14 cellular contexts compared by ENCODE assay signal in the genomic region with DNA sequence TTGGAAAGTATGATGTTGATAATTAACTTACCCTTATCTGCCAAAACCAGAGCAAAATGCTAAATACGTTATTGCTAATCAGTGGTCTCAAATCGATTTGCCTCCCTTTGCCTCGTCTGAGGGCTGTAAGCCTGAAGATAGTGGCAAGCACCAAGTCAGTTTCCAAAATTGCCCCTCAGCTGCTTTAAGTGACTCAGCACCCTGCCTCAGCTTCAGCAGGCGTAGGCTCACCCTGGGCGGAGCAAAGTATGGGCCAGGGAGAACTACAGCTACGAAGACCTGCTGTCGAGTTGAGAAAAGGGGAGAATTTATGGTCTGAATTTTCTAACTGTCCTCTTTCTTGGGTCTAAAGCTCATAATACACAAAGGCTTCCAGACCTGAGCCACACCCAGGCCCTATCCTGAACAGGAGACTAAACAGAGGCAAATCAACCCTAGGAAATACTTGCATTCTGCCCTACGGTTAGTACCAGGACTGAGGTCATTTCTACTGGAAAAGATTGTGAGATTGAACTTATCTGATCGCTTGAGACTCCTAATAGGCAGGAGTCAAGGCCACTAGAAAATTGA. TPM values are rescaled to one million over a fixed set of nuclear protein-coding genes. Genes with fewer than 3 reads are reported as not detected.
DNase-seq lines count a peak whose midpoint lies in the region; ATAC-seq, FAIRE-seq and TF ChIP-seq lines count a peak whose summit lies in the region.
"Had no signal": no experiment of that assay in that cellular context is flagged by ENCODE, and none has a peak within 500 bp of the region (broad histone marks: within the 10 kb centered on the region; RNA-seq: fewer than 3 reads in every experiment).

No MANE protein-coding gene starts in this region.

- no peaks in the 10 kb centered on the region for H3K27me3 ChIP-seq in HCT116 (ENCODE audit: insufficient read depth, low read length)
- H3K27me3 ChIP-seq in left lung = no peaks in the 10 kb centered on the region
- H3K27me3 ChIP-seq: vagina had no signal

- no peaks in the 10 kb centered on the region for H3K9me2 ChIP-seq in HCT116 (ENCODE audit: insufficient read depth)

- WGBS in A549 (ENCODE audit: missing lambda C conversion rate) = 24% methylated on average over 9 of the region's 9 CpGs

- no peak overlapping the region for H3K9ac ChIP-seq in HCT116 (ENCODE audit: low read length)

- no peak for TF ChIP-seq RAD21 in A549 (conservative IDR thresholded peaks at IDR 0.05 in 1 of 2, IDR thresholded peaks at IDR 0.05 in 1 of 2)
- TF ChIP-seq RAD21 in HCT116 (IDR thresholded peaks at IDR 0.05; ENCODE audit: low read depth) = no peak

- no peaks in the 10 kb centered on the region for H3K4me1 Mint-ChIP-seq in activated naive CD4-positive, alpha-beta T cell treated with anti-CD3 and anti-CD28 coated beads for 36 hours (ENCODE audit: low read depth)

- H3K4me2 ChIP-seq in A549 (peak overlapping the region; percentile 79), HCT116 (ENCODE audit: low read length) (peak overlapping the region; percentile 34)
- H3K4me2 ChIP-seq: PC-9 had no signal

- H3K27ac Mint-ChIP-seq in activated naive CD4-positive, alpha-beta T cell treated with anti-CD3 and anti-CD28 coated beads for 36 hours = no peak overlapping the region
- H3K27ac Mint-ChIP-seq: B cell had no signal

- H3K9me3 ChIP-seq in A549 (no peaks in the 10 kb centered on the region), HCT116 (ENCODE audit: control insufficient read depth in 1 of 2, insufficient read depth in 1 of 2, low read depth in 1 of 2, low read length in 2 of 2) (no peaks in the 10 kb centered on the region), left lung (no peaks in the 10 kb centered on the region)
- H3K9me3 ChIP-seq: vagina had no signal

- H3K4me1 ChIP-seq in A549 = peaks cover 22% of the 10 kb centered on the region
- peaks cover 9 to 12% of the 10 kb centered on the region in 2 experiments for H3K4me1 ChIP-seq in HCT116 (ENCODE audit: control insufficient read depth in 1 of 2, insufficient read depth in 2 of 2, low read length in 2 of 2)
- H3K4me1 ChIP-seq in left lung = no peaks in the 10 kb centered on the region

- H3K36me3 Mint-ChIP-seq in activated naive CD4-positive, alpha-beta T cell treated with anti-CD3 and anti-CD28 coated beads for 36 hours (ENCODE audit: low read depth) = peaks cover 19% of the 10 kb centered on the region

- H4K20me1 ChIP-seq in HCT116 (ENCODE audit: insufficient read depth) = no peaks in the 10 kb centered on the region

- TF ChIP-seq POLR2A in A549 (IDR thresholded peaks at IDR 0.05; ENCODE audit: low read length) (no peak), HCT116 (IDR thresholded peaks at IDR 0.05; ENCODE audit: borderline replicate concordance, extremely low read depth, insufficient read depth, insufficient read length) (no peak)

- no peak for FAIRE-seq in A549 (lab: Jason Lieb, UNC)

- CTCF ChIA-PET in A549 (lab: Yijun Ruan, JAX) = interaction anchor here (0.7 to 1.6 kb wide), 2 partner anchors 9 to 11 kb away, joined by 3 to 9 read pairs; no protein-coding TSS in a partner anchor
- CTCF ChIA-PET in HCT116 (lab: Charles Lee) = no interaction called here
- CTCF ChIA-PET in activated naive CD4-positive, alpha-beta T cell treated with anti-CD3 and anti-CD28 coated beads for 36 hours (lab: Charles Lee) = interaction anchor here (4.0 kb wide), 1 partner anchor 11 kb away, joined by 16 read pairs; no protein-coding TSS in a partner anchor

- DNase-seq in A549 (ENCODE audit: low read depth in 1 of 2, low spot score in 1 of 2) (peak; percentile 18 to 60), HCT116 (ENCODE audit: low read depth, low spot score) (peak; percentile 19), left lung (no peak), NK-92 (lab: John Stamatoyannopoulos, UW; ENCODE audit: unreplicated experiment) (no peak), DMS53 (lab: John Stamatoyannopoulos, UW) (no peak)
- no peak for DNase-seq in activated CD8-positive, alpha-beta memory T cell treated with anti-CD3 and anti-CD28 coated beads, Interleukin-2, amount 50 U/mL, for 48 hours
- DNase-seq in activated naive CD4-positive, alpha-beta T cell treated with anti-CD3 and anti-CD28 coated beads for 36 hours = no peak
- DNase-seq: KBM-7, NCI-H2081 treated with DMSO at 0.1 percent for 48 hours, PC-9 had no signal

- ATAC-seq in A549 = peak; percentile 95 to 99
- ATAC-seq in HCT116 = peak; percentile 98
- ATAC-seq in left lung = peak; percentile 23

- no TSS peak for BruUV-seq in HCT116 (replicated peaks; lab: Mats Ljungman, UMichigan)

- no peaks in the 10 kb centered on the region for H3K27me3 Mint-ChIP-seq in activated naive CD4-positive, alpha-beta T cell treated with anti-CD3 and anti-CD28 coated beads for 36 hours (ENCODE audit: low read depth)
- H3K27me3 Mint-ChIP-seq: B cell, brain had no signal

- RAD21 ChIA-PET in HCT116 (lab: Charles Lee; ENCODE audit: low non-redundant PET in 1 of 2, low total read pairs in 2 of 2, uncharacterized antibody in 2 of 2, unreplicated experiment in 2 of 2) = no interaction called here

- intact Hi-C loops in HCT116 (cut with micrococcal nuclease) = no loop called here
- intact Hi-C loops in left lung (cut with DNase I) = no loop called here
- intact Hi-C loops in activated naive CD4-positive, alpha-beta T cell treated with anti-CD3 and anti-CD28 coated beads for 36 hours (cut with micrococcal nuclease) = no loop called here

- H3K4me3 ChIP-seq in A549 = no peak overlapping the region
- no peak overlapping the region for H3K4me3 ChIP-seq in HCT116 (replicated peaks in 1 of 2; ENCODE audit: low read depth in 1 of 2, low read length in 2 of 2)
- no peak overlapping the region for H3K4me3 ChIP-seq in left lung
- H3K4me3 ChIP-seq: PC-9, vagina had no signal

- no peaks in the 10 kb centered on the region for H3K9me3 Mint-ChIP-seq in activated naive CD4-positive, alpha-beta T cell treated with anti-CD3 and anti-CD28 coated beads for 36 hours

- POLR2A ChIA-PET in A549 (lab: Yijun Ruan, JAX) = no interaction called here
- POLR2A ChIA-PET in HCT116 (lab: Charles Lee) = no interaction called here

- H3K27ac ChIP-seq in A549 = peak overlapping the region; percentile 80 to 82
- no peak overlapping the region for H3K27ac ChIP-seq in HCT116 (ENCODE audit: low read depth, low read length)
- peak overlapping the region; percentile 73 for H3K27ac ChIP-seq in VCaP
- H3K27ac ChIP-seq in left lung = no peak overlapping the region
- H3K27ac ChIP-seq: PC-9, vagina had no signal

- no peak overlapping the region for H3K4me3 Mint-ChIP-seq in activated naive CD4-positive, alpha-beta T cell treated with anti-CD3 and anti-CD28 coated beads for 36 hours
- H3K4me3 Mint-ChIP-seq: B cell, brain had no signal

- no peak for TF ChIP-seq EP300 in A549 (IDR thresholded peaks at IDR 0.05)

- TF ChIP-seq CTCF in A549 (IDR thresholded peaks at IDR 0.05) (no peak), HCT116 (IDR thresholded peaks at IDR 0.05 in 2 of 3, conservative IDR thresholded peaks at IDR 0.05 in 1 of 3; ENCODE audit: borderline replicate concordance in 1 of 3, insufficient read depth in 1 of 3, low read depth in 2 of 3, low read length in 2 of 3) (no peak), VCaP (conservative IDR thresholded peaks at IDR 0.05) (no peak), left lung (IDR thresholded peaks at IDR 0.05) (no peak)

- no peaks in the 10 kb centered on the region for H3K79me2 ChIP-seq in HCT116 (ENCODE audit: insufficient read depth, low read length)

- H3K36me3 ChIP-seq in HCT116 (ENCODE audit: control insufficient read depth in 1 of 2, insufficient read depth in 2 of 2, low read length in 2 of 2) (no peaks in the 10 kb centered on the region), left lung (peaks cover 0 to 12% of the 10 kb centered on the region in 2 donors)
- H3K36me3 ChIP-seq: vagina had no signal

- H2AFZ ChIP-seq in HCT116 (ENCODE audit: low read depth, low read length, poor library complexity, severe bottlenecking) = no peak overlapping the region
- H2AFZ ChIP-seq: PC-9 had no signal

TF ChIP-seq in A549, 52 proteins besides CTCF, POLR2A, EP300 and RAD21:
- TF ChIP-seq JUN (IDR thresholded peaks at IDR 0.05) (no peak), MAFK (IDR thresholded peaks at IDR 0.05; ENCODE audit: partially characterized antibody) (peak; percentile 51), HOXA7 (CRISPR knock-in tag; IDR thresholded peaks at IDR 0.05) (no peak), EHMT2 (IDR thresholded peaks at IDR 0.05; ENCODE audit: low read depth) (no peak)
- TF ChIP-seq, protein P1, sequence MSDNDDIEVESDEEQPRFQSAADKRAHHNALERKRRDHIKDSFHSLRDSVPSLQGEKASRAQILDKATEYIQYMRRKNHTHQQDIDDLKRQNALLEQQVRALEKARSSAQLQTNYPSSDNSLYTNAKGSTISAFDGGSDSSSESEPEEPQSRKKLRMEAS (IDR thresholded peaks at IDR 0.05) = peak; percentile 39; the same call in 1 of the 2 replicates

TF ChIP-seq in HCT116, 20 proteins besides CTCF, POLR2A, EP300 and RAD21:
- TF ChIP-seq SIN3A (IDR thresholded peaks at IDR 0.05; ENCODE audit: low read depth) (no peak), CBX3 (IDR thresholded peaks at IDR 0.05; ENCODE audit: low read depth) (no peak), SP1 (IDR thresholded peaks at IDR 0.05; ENCODE audit: low read depth) (no peak), JUND (IDR thresholded peaks at IDR 0.05) (no peak)
- TF ChIP-seq, protein P1 (IDR thresholded peaks at IDR 0.05) = peak; percentile 28; the same call in 1 of the 2 replicates

RNA-seq across cellular contexts. Expression of gene DCUN1D1, which starts 59.7 kb away (rescaled TPM):
- polyA plus RNA-seq in A549 (2011; rRNA removed) (32.6 and 34.4 TPM in 2 replicates), A549 (2017; fragmentation: RNase III; extraction: RNeasy Plus Mini Kit Qiagen cat#74134 plus additional on column Dnase treatment) (17.4 to 20.3 TPM (median 20.2 TPM) in 3 replicates)
- polyA plus RNA-seq in A549 (2012; cell fraction: cytosol; rRNA removed) = 3.5 and 3.8 TPM in 2 replicates
- polyA plus RNA-seq in A549 (2012; cell fraction: nucleus; rRNA removed) = 1.1 and 2.2 TPM in 2 replicates
- 22.3 and 27.2 TPM in 2 replicates for polyA minus RNA-seq in A549 (2011; rRNA and poly(A)+ RNA removed)
- total RNA-seq in HCT116 (2021; ENCODE audit: unreplicated experiment) (46.9 TPM), left lung (10 to 100 TPM; 39.4 to 47.4 TPM)
- 7.6 and 9.4 TPM in 2 replicates for polyA plus RNA-seq in HCT116 (2012)
- 10 to 100 TPM; 38.4 to 40.5 TPM for total RNA-seq in activated naive CD4-positive, alpha-beta T cell treated with anti-CD3 and anti-CD28 coated beads for 36 hours

Comparison
In these comparisons a context has a peak if more than half of its experiments do, and no peak if none do; other contexts are left out.
1. ATAC-seq: peak in every context shown above with its lines; median percentile 98 in HCT116; 97 in A549; 23 in left lung.
2. DNase-seq: peak in A549 (2 of 2) and HCT116 (single experiment); none in left lung (0 of 2), NK-92 (single experiment), activated CD8-positive, alpha-beta memory T cell treated with anti-CD3 and anti-CD28 coated beads, Interleukin-2, amount 50 U/mL, for 48 hours (single experiment), DMS53 (single experiment) and activated naive CD4-positive, alpha-beta T cell treated with anti-CD3 and anti-CD28 coated beads for 36 hours (single experiment).
3. H3K27ac ChIP-seq: peak in A549 (2 of 2) and VCaP (single experiment); none in HCT116 (single experiment) and left lung (0 of 2).